In the genomic region with DNA sequence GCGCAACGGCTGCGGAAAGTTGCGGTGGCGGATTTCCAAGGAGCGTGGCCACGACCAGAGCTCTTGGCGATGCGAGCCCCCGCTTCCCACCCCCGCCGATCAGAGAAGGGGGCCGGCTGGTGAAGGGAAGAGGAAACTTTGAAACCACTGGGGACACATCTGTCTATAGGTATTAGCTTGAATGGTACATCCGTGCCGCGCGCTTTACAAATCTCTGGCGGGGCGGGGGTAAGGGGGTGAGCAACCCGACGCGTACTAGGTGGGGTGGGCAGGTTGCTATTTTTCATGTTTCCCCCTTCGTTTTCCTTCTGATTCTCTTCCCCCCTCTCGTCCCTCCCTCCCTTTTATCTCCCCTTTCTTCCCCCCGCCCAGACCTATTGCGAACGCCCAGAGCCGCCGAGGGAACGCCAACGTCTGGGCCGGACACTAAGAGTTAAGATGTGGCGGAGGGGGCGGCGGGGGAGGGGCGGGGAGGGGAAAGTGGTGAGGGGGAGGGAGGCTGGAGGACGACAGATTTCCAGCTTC, we compare ENCODE assay signal across 9 cellular contexts. TPM values are rescaled to one million over a fixed set of nuclear protein-coding genes. Genes with fewer than 3 reads are reported as not detected.
DNase-seq lines count a peak whose midpoint lies in the region; ATAC-seq and TF ChIP-seq lines count a peak whose summit lies in the region.
"Had no signal": no experiment of that assay in that cellular context is flagged by ENCODE, and none has a peak within 500 bp of the region (broad histone marks: within the 10 kb centered on the region; RNA-seq: fewer than 3 reads in every experiment).

No MANE protein-coding gene starts in this region.

- H3K36me3 Mint-ChIP-seq in activated T-cell treated with anti-CD3 and anti-CD28 coated beads, Interleukin-2, amount 50 U/mL, for 72 hours (ENCODE audit: insufficient read depth in 2 of 2) = peaks cover 6 to 13% of the 10 kb centered on the region in 2 donors

- H3K4me3 ChIP-seq in kidney epithelial cell (ENCODE audit: low read depth, low read length) (peak overlapping the region; percentile 51), testis (peak overlapping the region; percentile 12 to 50)

- H3K36me3 ChIP-seq in kidney epithelial cell (ENCODE audit: control insufficient read depth, insufficient read depth, low read length) (no peaks in the 10 kb centered on the region), testis (ENCODE audit: low read depth, missing control alignments) (no peaks in the 10 kb centered on the region)

- H3K4me1 ChIP-seq in testis = no peaks in the 10 kb centered on the region

- peak overlapping the region; percentile 93 to 99 for H3K4me3 Mint-ChIP-seq in activated T-cell treated with anti-CD3 and anti-CD28 coated beads, Interleukin-2, amount 50 U/mL, for 72 hours

- no peak overlapping the region for H3K27ac ChIP-seq in testis

- H3K27me3 Mint-ChIP-seq in activated T-cell treated with anti-CD3 and anti-CD28 coated beads, Interleukin-2, amount 50 U/mL, for 72 hours (ENCODE audit: low read depth) = peaks cover 79% of the 10 kb centered on the region

- TF ChIP-seq POLR2A in testis (IDR thresholded peaks at IDR 0.05) = no peak
- no peak for TF ChIP-seq POLR2A in erythroblast (IDR thresholded peaks at IDR 0.05; ENCODE audit: low read length)

- H3K27me3 ChIP-seq in kidney epithelial cell (ENCODE audit: control insufficient read depth, insufficient read depth, low read length) = peaks cover 33% of the 10 kb centered on the region
- H3K27me3 ChIP-seq in testis = no peaks in the 10 kb centered on the region

- peaks cover 49% of the 10 kb centered on the region for H3K4me1 Mint-ChIP-seq in activated T-cell treated with anti-CD3 and anti-CD28 coated beads, Interleukin-2, amount 50 U/mL, for 72 hours (ENCODE audit: low read depth)

- no peaks in the 10 kb centered on the region for H3K9me3 ChIP-seq in testis

- intact Hi-C loops in testis (cut with DNase I; ENCODE audit: low total_unique reads) = no loop called here

- no peaks in the 10 kb centered on the region for H3K9me3 Mint-ChIP-seq in activated T-cell treated with anti-CD3 and anti-CD28 coated beads, Interleukin-2, amount 50 U/mL, for 72 hours

- TF ChIP-seq CTCF in kidney epithelial cell (IDR thresholded peaks at IDR 0.05; ENCODE audit: insufficient read depth, low read length, poor library complexity, severe bottlenecking) = no peak
- no peak for TF ChIP-seq CTCF in testis (IDR thresholded peaks at IDR 0.05)

- WGBS in testis, 2 donors = 2 to 3% methylated on average over 22 to 37 of the region's 37 CpGs

- ATAC-seq in activated T-cell treated with anti-CD3 and anti-CD28 coated beads, Interleukin-2, amount 50 U/mL, for 72 hours (replicated peaks in 1 of 2) = peak; percentile 37 to 53
- ATAC-seq in GM21381 (IDR thresholded peaks at IDR 0.05; ENCODE audit: unreplicated experiment) = no peak

- DNase-seq in activated CD8-positive, alpha-beta memory T cell treated with anti-CD3 and anti-CD28 coated beads for 24 hours = peak; percentile 64
- no peak for DNase-seq in activated CD8-positive, alpha-beta memory T cell treated with anti-CD3 and anti-CD28 coated beads, Interleukin-2, amount 50 U/mL, for 48 hours
- no peak for DNase-seq in activated T-cell treated with anti-CD3 and anti-CD28 coated beads, Interleukin-2, amount 50 U/mL, for 72 hours
- no peak for DNase-seq in kidney epithelial cell (ENCODE audit: low read depth)
- DNase-seq in testis = no peak
- no peak for DNase-seq in pons (ENCODE audit: low spot score)
- no peak for DNase-seq in erythroblast (lab: John Stamatoyannopoulos, UW)

- no peak overlapping the region for H3K27ac Mint-ChIP-seq in activated T-cell treated with anti-CD3 and anti-CD28 coated beads, Interleukin-2, amount 50 U/mL, for 72 hours

RNA-seq across cellular contexts. Expression of a gene that starts 0.5 kb away (rescaled TPM):
- not detected for total RNA-seq in activated T-cell treated with anti-CD3 and anti-CD28 coated beads, Interleukin-2, amount 50 U/mL, for 72 hours
- 18.2 and 19.0 TPM in 2 replicates for total RNA-seq in kidney epithelial cell
- 1 to 10 TPM in 1 of 2 donors, under 1 TPM in 1; 0.71 to 1.7 TPM for total RNA-seq in testis
- polyA plus RNA-seq in testis (ENCODE audit: insufficient read depth, low read depth, low replicate concordance) = 0.96 TPM
- total RNA-seq: activated CD8-positive, alpha-beta memory T cell treated with anti-CD3 and anti-CD28 coated beads for 36 hours had no signal
